Comparison of ENCODE assay signal across 8 cellular contexts in genomic region chr1:2314297-2314802, GRCh38.
DNase-seq lines count a peak whose midpoint lies in the region; TF ChIP-seq lines count a peak whose summit lies in the region.

No MANE protein-coding gene starts in this region.

- no peaks in the 10 kb centered on the region for H3K79me2 ChIP-seq in OCI-LY7 (ENCODE audit: insufficient read depth, low read depth, low read length)

- DNase-seq in EL: peak; percentile 72
- peak; percentile 46 for DNase-seq in NCI-H226
- peak in 1 of 2 donors; percentile 94 for DNase-seq in lower leg skin (ENCODE audit: low spot score in 2 of 2)
- DNase-seq in transverse colon: peak; percentile 56
- no peak for DNase-seq in effector CD4-positive, alpha-beta T cell
- no peak for DNase-seq in activated CD4-positive, alpha-beta T cell treated with anti-CD3 and anti-CD28 coated beads for 48 hours
- no peak for DNase-seq in OCI-LY7 (ENCODE audit: low spot score)

- TF ChIP-seq CTCF in lower leg skin (IDR thresholded peaks at IDR 0.05) (no peak), transverse colon (IDR thresholded peaks at IDR 0.05) (no peak), OCI-LY7 (conservative IDR thresholded peaks at IDR 0.05; ENCODE audit: low read length) (no peak)

- H3K36me3 ChIP-seq in ectodermal cell (ENCODE audit: control insufficient read depth, insufficient read depth, low read length): no peaks in the 10 kb centered on the region
- H3K36me3 ChIP-seq in transverse colon: no peaks in the 10 kb centered on the region
- H3K36me3 ChIP-seq in OCI-LY7 (ENCODE audit: insufficient read depth, low read length): no peaks in the 10 kb centered on the region

- no peak for TF ChIP-seq EP300 in transverse colon (IDR thresholded peaks at IDR 0.05; ENCODE audit: low read depth)

- no peaks in the 10 kb centered on the region for H3K9me2 ChIP-seq in OCI-LY7 (ENCODE audit: insufficient read depth, low read length)

- intact Hi-C loops in lower leg skin (cut with DNase I; ENCODE audit: low total_unique reads) (loop anchor here (10.0 kb wide), 1 partner anchor 120 kb away; the partner anchor contains the start of gene FAAP20), transverse colon (cut with DNase I; ENCODE audit: low total_unique reads) (loop anchor here (5.0 kb wide), 1 partner anchor 82 kb away; no protein-coding TSS in a partner anchor), OCI-LY7 (cut with micrococcal nuclease; ENCODE audit: unreplicated experiment) (no loop called here)

- no peaks in the 10 kb centered on the region for H3K27me3 ChIP-seq in ectodermal cell (ENCODE audit: control insufficient read depth, insufficient read depth, low read length, poor library complexity, severe bottlenecking)
- H3K27me3 ChIP-seq in transverse colon: peaks cover 9% of the 10 kb centered on the region

- no peak overlapping the region for H2AFZ ChIP-seq in OCI-LY7 (ENCODE audit: low read length)

- peaks cover 53% of the 10 kb centered on the region for H3K4me1 ChIP-seq in ectodermal cell (ENCODE audit: control insufficient read depth, insufficient read depth, low read length)
- H3K4me1 ChIP-seq in transverse colon: peaks cover 32 to 60% (median 43%) of the 10 kb centered on the region in 4 donors
- H3K4me1 ChIP-seq in OCI-LY7 (ENCODE audit: insufficient read depth, low read length, poor library complexity, severe bottlenecking): peaks cover 3% of the 10 kb centered on the region

- POLR2A ChIA-PET in OCI-LY7 (lab: Charles Lee): no interaction called here

- H3K4me2 ChIP-seq in OCI-LY7 (ENCODE audit: low read length): no peak overlapping the region

- no TSS peak for BruUV-seq in OCI-LY7 (replicated peaks; lab: Mats Ljungman, UMichigan)

- no peaks in the 10 kb centered on the region for H3K9me3 ChIP-seq in ectodermal cell (ENCODE audit: control insufficient read depth, low read length)
- no peaks in the 10 kb centered on the region for H3K9me3 ChIP-seq in transverse colon
- no peaks in the 10 kb centered on the region for H3K9me3 ChIP-seq in OCI-LY7 (ENCODE audit: low read length)

- H3K27ac ChIP-seq in ectodermal cell (ENCODE audit: insufficient read depth, low read depth, low read length, poor library complexity, severe bottlenecking) (peak overlapping the region; percentile 74), transverse colon (peak overlapping the region; percentile 85 to 91 (median 88)), OCI-LY7 (ENCODE audit: low read depth, low read length, poor library complexity, severe bottlenecking) (no peak overlapping the region)

- in situ Hi-C loops in transverse colon (cut with MboI; ENCODE audit: low pct_ligation_motif_present in 1 of 4, low pct_unique_long_range_greater_than_20kb in 1 of 4, low sequenced_read_pairs in 3 of 4): loop anchor here in 2 of 4 donors (25.0 kb wide), 1 partner anchor 102 kb away; no protein-coding TSS in a partner anchor

- no peaks in the 10 kb centered on the region for H4K20me1 ChIP-seq in OCI-LY7 (ENCODE audit: insufficient read depth, low read length)

- TF ChIP-seq POLR2A in lower leg skin (IDR thresholded peaks at IDR 0.05) (no peak), transverse colon (IDR thresholded peaks at IDR 0.05) (no peak)

- CTCF ChIA-PET in OCI-LY7 (lab: Charles Lee; ENCODE audit: unreplicated experiment): no interaction called here

- WGBS in ectodermal cell, 2 experiments: 2% methylated on average over 51 of the region's 51 CpGs
- WGBS in lower leg skin, 2 donors: 10 to 20% methylated on average over 2 to 16 of the region's 51 CpGs
- WGBS in transverse colon (ENCODE audit: low coverage in 1 of 2), 2 donors: 62% methylated on average over 9 of the region's 51 CpGs; no CpG with 5 or more reads in 1 of the 2 donors

- peak overlapping the region; percentile 40 for H3K4me3 ChIP-seq in ectodermal cell (ENCODE audit: insufficient read depth, low read depth, low read length)
- peak overlapping the region; percentile 10 for H3K4me3 ChIP-seq in lower leg skin (ENCODE audit: low read depth, poor library complexity, severe bottlenecking)
- peak overlapping the region; percentile 45 to 64 (median 55) for H3K4me3 ChIP-seq in transverse colon
- no peak overlapping the region for H3K4me3 ChIP-seq in OCI-LY7 (ENCODE audit: low read depth, low read length, poor library complexity, severe bottlenecking)

Comparison
In these comparisons a context has a peak if more than half of its experiments do, and no peak if none do; other contexts are left out.
1. DNase-seq: peak in EL (single experiment), NCI-H226 (single experiment) and transverse colon (single experiment); none in effector CD4-positive, alpha-beta T cell (single experiment), activated CD4-positive, alpha-beta T cell treated with anti-CD3 and anti-CD28 coated beads for 48 hours (single experiment) and OCI-LY7 (single experiment).